Comparison of ENCODE assay signal across 20 cellular contexts in the genomic region with DNA sequence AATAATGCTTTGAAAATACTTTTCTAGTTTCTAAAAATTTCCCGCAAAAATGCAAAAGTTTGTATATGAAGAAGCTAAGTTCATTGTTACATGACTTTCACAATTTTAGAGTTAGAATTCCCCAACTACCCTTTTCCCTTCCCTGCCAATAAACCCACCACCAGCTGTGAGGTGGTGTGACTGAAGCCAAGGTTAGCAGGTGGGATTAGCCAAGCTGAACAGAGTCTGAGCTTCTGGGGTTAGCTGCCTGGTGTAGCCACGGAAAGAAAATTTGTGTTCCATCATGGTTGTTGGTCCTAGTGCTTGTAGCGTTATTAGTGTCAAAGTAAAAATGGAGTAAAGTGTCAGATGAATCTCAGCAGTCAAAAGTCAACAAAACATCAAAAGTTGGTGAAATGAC.
A peak's percentile ranks its signal among the peaks of the same experiment; 100 is the strongest.
DNase-seq lines count a peak whose midpoint lies in the region; ATAC-seq and TF ChIP-seq lines count a peak whose summit lies in the region.
"Had no signal": no experiment of that assay in that cellular context is flagged by ENCODE, and none has a peak within 500 bp of the region (broad histone marks: within the 10 kb centered on the region; RNA-seq: fewer than 3 reads in every experiment).

No MANE protein-coding gene starts in this region.

- no peak overlapping the region for H3K4me3 ChIP-seq in HEK293 (ENCODE audit: low read depth, low read length)

- no peaks in the 10 kb centered on the region for H3K36me3 ChIP-seq in HEK293 (ENCODE audit: control insufficient read depth in 2 of 2, insufficient read depth in 1 of 2, low read length in 2 of 2)

- POLR2A ChIA-PET in HEK293 (lab: Yijun Ruan, JAX): no interaction called here

- TF ChIP-seq CTCF in HEK293 (tag by site-specific recombination; IDR thresholded peaks at IDR 0.05): no peak
- no peak for TF ChIP-seq CTCF in foreskin keratinocyte (conservative IDR thresholded peaks at IDR 0.05)

- H3K27ac ChIP-seq in HEK293 (ENCODE audit: extremely low read depth, low read depth, low read length) (no peak overlapping the region), foreskin keratinocyte (no peak overlapping the region)
- H3K27ac ChIP-seq: RWPE1 had no signal

- ATAC-seq in foreskin keratinocyte: no peak
- ATAC-seq: HCT116, Panc1 had no signal

- no peaks in the 10 kb centered on the region for H3K9me3 ChIP-seq in HEK293 (ENCODE audit: control insufficient read depth, insufficient read depth, low read depth, low read length)

- H3K4me1 ChIP-seq in HEK293 (ENCODE audit: control insufficient read depth, insufficient read depth, low read length): no peaks in the 10 kb centered on the region
- no peaks in the 10 kb centered on the region for H3K4me1 ChIP-seq in foreskin keratinocyte

- CTCF ChIA-PET in HEK293 (lab: Yijun Ruan, JAX): interaction anchor here (0.6 kb wide), 2 partner anchors 8 to 361 kb away, joined by 3 to 5 read pairs; no protein-coding TSS in a partner anchor

- peak; percentile 40 for DNase-seq in COLO668 (lab: John Stamatoyannopoulos, UW; ENCODE audit: unreplicated experiment)
- peak; percentile 70 for DNase-seq in NCI-H82 (lab: John Stamatoyannopoulos, UW)
- peak; percentile 44 for DNase-seq in left kidney (ENCODE audit: low read depth, low spot score)
- no peak for DNase-seq in 8988T
- DNase-seq in SKM-1 treated with dmso at 0.1 percent for 144 hours (lab: John Stamatoyannopoulos, UW; ENCODE audit: unreplicated experiment): no peak
- no peak for DNase-seq in foreskin keratinocyte
- DNase-seq: KBM-7, MV-4-11, NCI-H1436, NCI-H187 treated with DMSO at 0.1 percent for 48 hours, NCI-H2171 treated with DMSO at 0.1 percent for 48 hours, NCI-H345, NCI-H510A treated with DMSO at 0.1 percent for 48 hours, NCI-H774, SHP77, T-helper 1 cell had no signal

- H3K27me3 ChIP-seq in foreskin keratinocyte: no peaks in the 10 kb centered on the region

TF ChIP-seq in HEK293, 187 proteins besides CTCF, POLR2A, EP300 and RAD21:
- TF ChIP-seq ZIC2 (tag by site-specific recombination; IDR thresholded peaks at IDR 0.05): peak; percentile 51; the same call in 1 of the 2 replicates
- TF ChIP-seq ZNF585B (tag by site-specific recombination; IDR thresholded peaks at IDR 0.05): no peak
- TF ChIP-seq ZNF629 (tag by site-specific recombination; IDR thresholded peaks at IDR 0.05): no peak

Comparison
In these comparisons a context has a peak if more than half of its experiments do, and no peak if none do; other contexts are left out.
1. DNase-seq: peak in COLO668 (single experiment), NCI-H82 (single experiment) and left kidney (single experiment); none in 8988T (single experiment), SKM-1 treated with dmso at 0.1 percent for 144 hours (single experiment) and foreskin keratinocyte (0 of 2).